24 cellular contexts compared by ENCODE assay signal in the genomic region with DNA sequence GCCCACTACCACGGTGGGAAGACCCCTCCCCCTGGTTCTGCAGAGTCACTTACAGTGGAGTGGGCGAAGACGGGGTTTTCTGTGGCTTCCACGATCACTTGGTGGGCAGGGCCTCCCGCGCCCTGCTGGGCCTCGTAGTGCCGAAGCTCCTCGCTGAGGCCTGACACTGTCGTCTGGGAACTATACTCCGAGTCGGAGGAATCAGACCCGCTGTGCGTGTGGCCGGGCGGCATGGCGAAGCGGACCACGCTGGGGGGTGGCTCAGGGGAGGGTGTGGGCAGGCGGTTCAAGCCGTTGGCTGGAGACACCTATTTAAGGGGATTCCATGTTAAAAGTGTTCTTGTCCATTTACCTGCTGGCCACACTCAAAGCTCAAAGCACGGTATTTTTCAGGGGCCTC.
"Had no signal": no experiment of that assay in that cellular context is flagged by ENCODE, and none has a peak within 500 bp of the region (broad histone marks: within the 10 kb centered on the region; RNA-seq: fewer than 3 reads in every experiment).

No MANE protein-coding gene starts in this region.

- H3K9me3 Mint-ChIP-seq: activated CD4-positive, alpha-beta memory T cell treated with anti-CD3 and anti-CD28 coated beads, Interleukin-2, amount 10 ng/mL, durations not matched to agents 7 days and 5 days; activated CD4-positive, alpha-beta T cell treated with anti-CD3 and anti-CD28 coated beads, Interleukin-2, amount 10 ng/mL, durations not matched to agents 7 days and 5 days; activated naive CD4-positive, alpha-beta T cell treated with anti-CD3 and anti-CD28 coated beads, Interleukin-2, amount 50 U/mL, for 24 hours; activated naive CD8-positive, alpha-beta T cell treated with anti-CD3 and anti-CD28 coated beads, Interleukin-2, amount 50 U/mL, for 24 hours; activated T-cell treated with anti-CD3 and anti-CD28 coated beads, Interleukin-2, amount 50 U/mL, for 24 hours; central memory CD8-positive, alpha-beta T cell; dendritic cell treated with granulocyte-macrophage colony-stimulating factor and Interleukin-4, amounts not matched to agents 40 ng/mL and 50 ng/mL, for 4 days; mesothelial cell of epicardium; naive B cell had no signal

- H3K27me3 ChIP-seq: gastroesophageal sphincter, hepatocyte, right atrium auricular region, transverse colon, uterus had no signal

- H3K27me3 Mint-ChIP-seq: activated CD4-positive, alpha-beta memory T cell treated with anti-CD3 and anti-CD28 coated beads, Interleukin-2, amount 10 ng/mL, durations not matched to agents 7 days and 5 days; activated CD4-positive, alpha-beta T cell treated with anti-CD3 and anti-CD28 coated beads, Interleukin-2, amount 10 ng/mL, durations not matched to agents 7 days and 5 days; activated naive CD4-positive, alpha-beta T cell treated with anti-CD3 and anti-CD28 coated beads, Interleukin-2, amount 50 U/mL, for 24 hours; activated naive CD8-positive, alpha-beta T cell treated with anti-CD3 and anti-CD28 coated beads, Interleukin-2, amount 50 U/mL, for 24 hours; activated T-cell treated with anti-CD3 and anti-CD28 coated beads, Interleukin-2, amount 50 U/mL, for 24 hours; central memory CD8-positive, alpha-beta T cell had no signal

- H3K4me3 ChIP-seq: gastroesophageal sphincter, hepatocyte, right atrium auricular region, transverse colon, uterus had no signal

- ATAC-seq: activated naive CD8-positive, alpha-beta T cell treated with anti-CD3 and anti-CD28 coated beads, Interleukin-2, amount 50 U/mL, for 24 hours; gastroesophageal sphincter; left cardiac atrium; left ventricle myocardium superior had no signal

- H3K4me1 ChIP-seq: right atrium auricular region, transverse colon, uterus had no signal

- H2AFZ ChIP-seq: hepatocyte had no signal

- H3K36me3 ChIP-seq: uterus had no signal

- H3K4me2 ChIP-seq: hepatocyte had no signal

- H3K27ac ChIP-seq: gastroesophageal sphincter, right atrium auricular region, uterus had no signal

- H3K4me1 Mint-ChIP-seq: activated CD4-positive, alpha-beta memory T cell treated with anti-CD3 and anti-CD28 coated beads, Interleukin-2, amount 10 ng/mL, durations not matched to agents 7 days and 5 days; activated CD4-positive, alpha-beta T cell treated with anti-CD3 and anti-CD28 coated beads, Interleukin-2, amount 10 ng/mL, durations not matched to agents 7 days and 5 days had no signal

- H3K27ac Mint-ChIP-seq: activated CD4-positive, alpha-beta memory T cell treated with anti-CD3 and anti-CD28 coated beads, Interleukin-2, amount 10 ng/mL, durations not matched to agents 7 days and 5 days; activated CD4-positive, alpha-beta T cell treated with anti-CD3 and anti-CD28 coated beads, Interleukin-2, amount 10 ng/mL, durations not matched to agents 7 days and 5 days; activated naive CD4-positive, alpha-beta T cell treated with anti-CD3 and anti-CD28 coated beads, Interleukin-2, amount 50 U/mL, for 24 hours; activated naive CD8-positive, alpha-beta T cell treated with anti-CD3 and anti-CD28 coated beads, Interleukin-2, amount 50 U/mL, for 24 hours; activated T-cell treated with anti-CD3 and anti-CD28 coated beads, Interleukin-2, amount 50 U/mL, for 24 hours; dendritic cell treated with granulocyte-macrophage colony-stimulating factor and Interleukin-4, amounts not matched to agents 40 ng/mL and 50 ng/mL, for 4 days; naive B cell had no signal

- H3K9me3 ChIP-seq: gastroesophageal sphincter, right atrium auricular region, transverse colon, uterus had no signal

- DNase-seq: activated CD4-positive, alpha-beta memory T cell treated with anti-CD3 and anti-CD28 coated beads, Interleukin-2, amount 10 ng/mL, durations not matched to agents 7 days and 5 days; activated CD4-positive, alpha-beta T cell treated with anti-CD3 and anti-CD28 coated beads for 1 hour; activated CD4-positive, alpha-beta T cell treated with anti-CD3 and anti-CD28 coated beads, Interleukin-2, amount 10 ng/mL, durations not matched to agents 7 days and 5 days; activated CD8-positive, alpha-beta memory T cell treated with anti-CD3 and anti-CD28 coated beads, Interleukin-2, amount 50 U/mL, for 48 hours; activated gamma-delta T cell; activated naive CD8-positive, alpha-beta T cell treated with anti-CD3 and anti-CD28 coated beads, Interleukin-2, amount 50 U/mL, for 24 hours; activated T-cell treated with anti-CD3 and anti-CD28 coated beads, Interleukin-2, amount 50 U/mL, for 24 hours; amygdala; left cardiac atrium; left ventricle myocardium superior; naive B cell; stimulated activated CD4-positive, alpha-beta T cell treated with anti-CD3 and anti-CD28 coated beads, Interleukin-15, amount 100 ng/mL, for 24 hours; stimulated activated CD4-positive, alpha-beta T cell treated with anti-CD3 and anti-CD28 coated beads, Interleukin-2, amount 100 ng/mL, for 24 hours; stimulated activated naive CD4-positive, alpha-beta T cell treated with Interleukin-2 at 50 U/mL for 16 hours; T-helper 2 cell; transverse colon; uterus had no signal

- H3K4me3 Mint-ChIP-seq: activated CD4-positive, alpha-beta memory T cell treated with anti-CD3 and anti-CD28 coated beads, Interleukin-2, amount 10 ng/mL, durations not matched to agents 7 days and 5 days; activated CD4-positive, alpha-beta T cell treated with anti-CD3 and anti-CD28 coated beads, Interleukin-2, amount 10 ng/mL, durations not matched to agents 7 days and 5 days; activated naive CD4-positive, alpha-beta T cell treated with anti-CD3 and anti-CD28 coated beads, Interleukin-2, amount 50 U/mL, for 24 hours; activated naive CD8-positive, alpha-beta T cell treated with anti-CD3 and anti-CD28 coated beads, Interleukin-2, amount 50 U/mL, for 24 hours; activated T-cell treated with anti-CD3 and anti-CD28 coated beads, Interleukin-2, amount 50 U/mL, for 24 hours; central memory CD8-positive, alpha-beta T cell; dendritic cell treated with granulocyte-macrophage colony-stimulating factor and Interleukin-4, amounts not matched to agents 40 ng/mL and 50 ng/mL, for 4 days; mesothelial cell of epicardium; naive B cell had no signal
